8 cellular contexts compared by ENCODE assay signal in genomic region chr2:26521054-26521912, GRCh38. TPM values are rescaled to one million over a fixed set of nuclear protein-coding genes. Genes with fewer than 3 reads are reported as not detected.
DNase-seq lines count a peak whose midpoint lies in the region; ATAC-seq, FAIRE-seq and TF ChIP-seq lines count a peak whose summit lies in the region.

No MANE protein-coding gene starts in this region.

- TF ChIP-seq RAD21 in H1 (IDR thresholded peaks at IDR 0.05 in 1 of 2, conservative IDR thresholded peaks at IDR 0.05 in 1 of 2; ENCODE audit: low read depth in 2 of 2, low read length in 2 of 2): peak; percentile 70 to 78

- no peak overlapping the region for H4K5ac ChIP-seq in H1 (ENCODE audit: insufficient read length, low read depth, low read length)

- no peak overlapping the region for H3K27ac ChIP-seq in H1 (ENCODE audit: low read depth, low read length)
- H3K27ac ChIP-seq in psoas muscle: no peak overlapping the region

- H2AFZ ChIP-seq in H1 (ENCODE audit: low read length): no peak overlapping the region

- no peak overlapping the region for H2BK120ac ChIP-seq in H1 (replicated peaks; ENCODE audit: low read depth, low read length)

- TF ChIP-seq POLR2A in H1 (IDR thresholded peaks at IDR 0.05; ENCODE audit: control extremely low read depth in 1 of 2, low read depth in 2 of 2, low read length in 2 of 2): no peak

- H3K27me3 ChIP-seq in H1 (replicated peaks in 1 of 4; ENCODE audit: control insufficient read depth in 3 of 4, extremely low read depth in 1 of 4, insufficient read depth in 3 of 4, low read length in 3 of 4): no peaks in the 10 kb centered on the region
- H3K27me3 ChIP-seq in psoas muscle (ENCODE audit: insufficient read depth in 3 of 3, low read length in 2 of 3): peaks cover 0 to 6% (median 3%) of the 10 kb centered on the region in 3 donors

- H3K36me3 ChIP-seq in H1 (ENCODE audit: control insufficient read depth in 2 of 4, insufficient read depth in 4 of 4, low read length in 3 of 4): no peaks in the 10 kb centered on the region; a peak in 1 of 8 replicates
- H3K36me3 ChIP-seq in psoas muscle (ENCODE audit: insufficient read depth in 1 of 2, low read depth in 1 of 2): no peaks in the 10 kb centered on the region

- ATAC-seq in Right ventricle myocardium superior (ENCODE audit: poor library complexity): no peak
- ATAC-seq in GM18498 (IDR thresholded peaks at IDR 0.05; ENCODE audit: unreplicated experiment): no peak
- no peak for ATAC-seq in psoas muscle
- no peak for ATAC-seq in esophagus mucosa

- no peak overlapping the region for H4K91ac ChIP-seq in H1 (replicated peaks; ENCODE audit: insufficient read length, low read length)

- H3K9ac ChIP-seq in H1 (replicated peaks in 1 of 4; ENCODE audit: extremely low read depth in 1 of 4, low read depth in 3 of 4, low read length in 3 of 4): no peak overlapping the region

- H2BK15ac ChIP-seq in H1 (ENCODE audit: low read length): no peak overlapping the region

- H3K23me2 ChIP-seq in H1 (ENCODE audit: low read depth, low read length): peaks cover 3% of the 10 kb centered on the region; the same call in 1 of the 2 replicates

- peak; percentile 52 for FAIRE-seq in H1 (lab: Jason Lieb, UNC)

- no peak overlapping the region for H3K4me3 Mint-ChIP-seq in type B pancreatic cell

- no peaks in the 10 kb centered on the region for H3K36me3 Mint-ChIP-seq in type B pancreatic cell

- no peak overlapping the region for H3K4me2 ChIP-seq in H1 (ENCODE audit: insufficient read depth in 1 of 2, low read depth in 2 of 2, low read length in 2 of 2)

- H2BK5ac ChIP-seq in H1 (ENCODE audit: low read depth, low read length): no peak overlapping the region; the same call in 1 of the 2 replicates

- no peaks in the 10 kb centered on the region for H4K20me1 ChIP-seq in H1 (replicated peaks in 1 of 2; ENCODE audit: control insufficient read depth in 1 of 2, insufficient read depth in 2 of 2, low read length in 2 of 2)

- peaks cover 23% of the 10 kb centered on the region for H3K27me3 Mint-ChIP-seq in type B pancreatic cell

- H3K23ac ChIP-seq in H1 (ENCODE audit: insufficient read length): no peak overlapping the region

- H2BK20ac ChIP-seq in H1 (ENCODE audit: low read length): no peak overlapping the region

- CTCF ChIA-PET in H1 (lab: Charles Lee; ENCODE audit: partially characterized antibody): interaction anchor here (0.7 to 7.5 kb wide), 29 partner anchors 10 to 636 kb away, joined by 3 to 97 read pairs (median 5); a partner anchor contains a TSS

- no peaks in the 10 kb centered on the region for H3K79me2 ChIP-seq in H1 (ENCODE audit: control insufficient read depth in 1 of 2, insufficient read depth in 2 of 2, low read length in 2 of 2)

- H3K14ac ChIP-seq in H1 (ENCODE audit: insufficient read length): no peak overlapping the region

- WGBS in H1 (ENCODE audit: extremely low coverage in 1 of 2, insufficient coverage in 1 of 2, insufficient read length in 1 of 2, insufficient replicate concordance in 2 of 2, low coverage in 1 of 2, low lambda C conversion rate in 2 of 2, missing lambda C conversion rate in 1 of 2), 2 experiments: 74% methylated on average over 12 of the region's 12 CpGs; no CpG with 5 or more reads in 1 of the 2 experiments
- WGBS in psoas muscle, 3 donors: 44 to 51% (median 49%) methylated on average over 12 of the region's 12 CpGs

- no peak overlapping the region for H2AK5ac ChIP-seq in H1 (ENCODE audit: low read depth, low read length)

- H3K9me3 Mint-ChIP-seq in type B pancreatic cell: no peaks in the 10 kb centered on the region

- no peaks in the 10 kb centered on the region for H3K79me1 ChIP-seq in H1 (ENCODE audit: low read depth, low read length)

- no peak overlapping the region for H3K56ac ChIP-seq in H1 (replicated peaks; ENCODE audit: insufficient read length, low read depth, low read length)

- H3K18ac ChIP-seq in H1 (ENCODE audit: extremely low read depth, low read length): no peak overlapping the region

- no peak overlapping the region for H3K27ac Mint-ChIP-seq in type B pancreatic cell

- no peak overlapping the region for H3K4me3 ChIP-seq in H1 (ENCODE audit: extremely low read depth in 1 of 4, insufficient read depth in 2 of 4, low read depth in 3 of 4, low read length in 4 of 4)
- H3K4me3 ChIP-seq in psoas muscle: no peak overlapping the region

- H3K4ac ChIP-seq in H1 (replicated peaks; ENCODE audit: insufficient read length, low read depth, low read length): no peak overlapping the region

- H4K8ac ChIP-seq in H1 (ENCODE audit: extremely low read depth, insufficient read depth, low read length): no peak overlapping the region

- no peak overlapping the region; the same call in 1 of the 2 replicates for H2BK12ac ChIP-seq in H1 (ENCODE audit: low read depth, low read length)

- POLR2A ChIA-PET in H1 (lab: Charles Lee; ENCODE audit: partially characterized antibody): interaction anchor here (1.2 kb wide), 1 partner anchor 37 kb away, joined by 3 read pairs; no protein-coding TSS in a partner anchor

- H3K9me3 ChIP-seq in H1 (ENCODE audit: insufficient read depth in 2 of 2, low read depth in 1 of 2, low read length in 1 of 2): no peaks in the 10 kb centered on the region
- H3K9me3 ChIP-seq in psoas muscle: no peaks in the 10 kb centered on the region

- TF ChIP-seq EP300 in H1 (IDR thresholded peaks at IDR 0.05; ENCODE audit: borderline replicate concordance in 1 of 2, low read depth in 2 of 2, low read length in 2 of 2): no peak

- intact Hi-C loops in cardiac septum (cut with DNase I) (no loop called here), Right ventricle myocardium superior (cut with DNase I) (no loop called here), psoas muscle (cut with DNase I) (no loop called here)

- no peaks in the 10 kb centered on the region for H3K4me1 ChIP-seq in H1 (replicated peaks in 1 of 4; ENCODE audit: control insufficient read depth in 3 of 4, insufficient read depth in 4 of 4, low read length in 3 of 4)
- no peaks in the 10 kb centered on the region for H3K4me1 ChIP-seq in psoas muscle

- DNase-seq in cardiac septum (ENCODE audit: low spot score) (peak; percentile 46), Right ventricle myocardium superior (no peak), NCI-H2171 treated with DMSO at 0.1 percent for 48 hours (lab: John Stamatoyannopoulos, UW) (peak; percentile 85), H1 (ENCODE audit: low read depth in 1 of 2, low spot score in 2 of 2) (peak; percentile 29 to 66), type B pancreatic cell (ENCODE audit: extremely low spot score, unreplicated experiment) (no peak), psoas muscle (no peak)

- TF ChIP-seq CTCF in H1 (IDR thresholded peaks at IDR 0.05; ENCODE audit: control extremely low read depth in 1 of 3, insufficient read depth in 1 of 3, low read depth in 1 of 3, low read length in 3 of 3) (peak; percentile 78 to 81 (median 81)), type B pancreatic cell (conservative IDR thresholded peaks at IDR 0.05) (peak; percentile 62), psoas muscle (IDR thresholded peaks at IDR 0.05) (no peak)

- H3K4me1 Mint-ChIP-seq in type B pancreatic cell (ENCODE audit: unreplicated experiment): peaks cover 6% of the 10 kb centered on the region

TF ChIP-seq in H1, 55 proteins besides CTCF, POLR2A, EP300 and RAD21:
- TF ChIP-seq EZH2 (IDR thresholded peaks at IDR 0.05; ENCODE audit: low read depth, low read length, severe bottlenecking) (no peak), RBBP5 (IDR thresholded peaks at IDR 0.05; ENCODE audit: borderline replicate concordance, low read depth, low read length) (no peak), SAP30 (IDR thresholded peaks at IDR 0.05; ENCODE audit: insufficient read depth, insufficient replicate concordance, low read length) (no peak)

RNA-seq across cellular contexts. Expression of gene OTOF, which starts 43.4 kb away (rescaled TPM):
- total RNA-seq in cardiac septum: not detected
- not detected for total RNA-seq in Right ventricle myocardium superior
- not detected in 2 replicates for total RNA-seq in H1 (2021; fragmentation: NEBNext Ultra II Directional; extraction: Animal tissue kit (Norgen Biotek cat#: 25700))
- polyA plus RNA-seq in H1 (2011; rRNA removed): 0.06 TPM in 2 replicates
- polyA plus RNA-seq in H1 (2011; cell fraction: cytosol; rRNA removed): 0.03 TPM
- 0.31 TPM for polyA plus RNA-seq in H1 (2011; cell fraction: nucleus; rRNA removed)
- polyA plus RNA-seq in H1 (2012, experiment 1 of 2): 0.03 to 0.15 TPM (median 0.07 TPM) in 3 of 4 replicates, not detected in the other
- not detected for polyA plus RNA-seq in H1 (2012, experiment 2 of 2)
- polyA plus RNA-seq in H1 (2013, experiment 1 of 2): 0.02 TPM
- 0.04 TPM for polyA plus RNA-seq in H1 (2013, experiment 2 of 2)
- not detected in 2 replicates for polyA minus RNA-seq in H1 (2011; rRNA and poly(A)+ RNA removed)
- polyA minus RNA-seq in H1 (2011; cell fraction: cytosol; rRNA and poly(A)+ RNA removed): not detected
- not detected for polyA minus RNA-seq in H1 (2011; cell fraction: nucleus; rRNA and poly(A)+ RNA removed)
- 0.05 TPM in 1 of 2 replicates, not detected in the other for total RNA-seq in type B pancreatic cell (ENCODE audit: low replicate concordance)
- 1 to 10 TPM in 2 of 4 donors, under 1 TPM in 2; 0.34 to 2.2 (median 1.1) TPM for total RNA-seq in psoas muscle
- polyA plus RNA-seq in psoas muscle: under 1 TPM; 0.14 to 0.16 (median 0.14) TPM
- total RNA-seq in esophagus mucosa: not detected

Comparison
In these comparisons a context has a peak if more than half of its experiments do, and no peak if none do; other contexts are left out.
1. DNase-seq: peak in cardiac septum (single experiment), NCI-H2171 treated with DMSO at 0.1 percent for 48 hours (single experiment) and H1 (2 of 2); none in Right ventricle myocardium superior (single experiment), type B pancreatic cell (single experiment) and psoas muscle (0 of 2).